ENCODE assay signal across 24 cellular contexts in the genomic region with DNA sequence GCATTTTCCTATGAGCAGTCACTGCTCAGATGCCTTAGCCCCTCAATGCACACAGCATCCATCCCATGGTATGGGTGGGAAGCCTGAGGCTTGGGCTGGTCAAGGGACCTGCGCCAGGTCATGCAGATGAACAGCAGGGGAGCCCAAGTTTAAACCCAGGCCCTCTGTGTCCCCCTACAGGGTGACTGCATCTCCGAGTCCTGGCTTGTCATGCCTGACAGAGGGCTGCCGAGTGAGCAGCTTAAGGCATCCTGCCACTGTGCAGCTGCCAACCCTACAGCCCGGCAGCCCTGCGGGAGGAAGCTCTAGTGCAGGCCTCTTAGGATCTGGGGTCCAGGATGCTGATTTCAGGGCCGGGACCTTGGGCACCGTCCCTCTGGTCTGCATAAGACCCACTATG. TPM values are rescaled to one million over a fixed set of nuclear protein-coding genes. Genes with fewer than 3 reads are reported as not detected.
DNase-seq lines count a peak whose midpoint lies in the region; ATAC-seq and TF ChIP-seq lines count a peak whose summit lies in the region.
"Had no signal": no experiment of that assay in that cellular context is flagged by ENCODE, and none has a peak within 500 bp of the region (broad histone marks: within the 10 kb centered on the region; RNA-seq: fewer than 3 reads in every experiment).

No MANE protein-coding gene starts in this region.

- 90% methylated on average over 7 of the region's 7 CpGs for WGBS in hepatocyte (ENCODE audit: low lambda C conversion rate, missing lambda C conversion rate)

- no peaks in the 10 kb centered on the region for H3K9me2 ChIP-seq in hepatocyte (replicated peaks; ENCODE audit: insufficient read depth)
- no peaks in the 10 kb centered on the region for H3K9me2 ChIP-seq in PC-3 (replicated peaks; ENCODE audit: low read length)

- no peaks in the 10 kb centered on the region for H3F3A ChIP-seq in PC-3 (ENCODE audit: low read length, unreplicated experiment)

- H3K27ac Mint-ChIP-seq in activated CD4-positive, alpha-beta memory T cell treated with anti-CD3 and anti-CD28 coated beads for 36 hours = peak overlapping the region; percentile 98
- no peak overlapping the region for H3K27ac Mint-ChIP-seq in activated CD4-positive, alpha-beta memory T cell treated with anti-CD3 and anti-CD28 coated beads, Interleukin-2, amount 10 ng/mL, durations not matched to agents 7 days and 5 days
- peak overlapping the region; percentile 100 for H3K27ac Mint-ChIP-seq in activated T-helper 17 cell treated with anti-CD3 and anti-CD28 coated beads, Interleukin-2, amount 50 U/mL, for 72 hours
- H3K27ac Mint-ChIP-seq: HFFc6, nephron had no signal

- no peak overlapping the region for H3K9ac ChIP-seq in PC-3 (ENCODE audit: low read length)
- H3K9ac ChIP-seq: BLaER1 had no signal

- no peak overlapping the region for H3K27ac ChIP-seq in osteoblast (ENCODE audit: low read depth, low read length)
- no peak overlapping the region for H3K27ac ChIP-seq in hepatocyte
- no peak overlapping the region for H3K27ac ChIP-seq in PC-3 (ENCODE audit: low read length)
- H3K27ac ChIP-seq: A549, BLaER1 had no signal

- H2AFZ ChIP-seq in osteoblast (ENCODE audit: low read length) (no peak overlapping the region), hepatocyte (no peak overlapping the region), PC-3 (ENCODE audit: low read length) (no peak overlapping the region)

- H3K9me3 ChIP-seq in osteoblast (ENCODE audit: low read depth, low read length) = no peaks in the 10 kb centered on the region
- no peaks in the 10 kb centered on the region for H3K9me3 ChIP-seq in hepatocyte (ENCODE audit: low read depth)
- H3K9me3 ChIP-seq in PC-3 (ENCODE audit: low read length) = no peaks in the 10 kb centered on the region
- H3K9me3 ChIP-seq: A549, BLaER1 had no signal

- H3K4me1 Mint-ChIP-seq in activated CD4-positive, alpha-beta memory T cell treated with anti-CD3 and anti-CD28 coated beads for 36 hours (ENCODE audit: low read depth) = peaks cover 78% of the 10 kb centered on the region
- H3K4me1 Mint-ChIP-seq in activated CD4-positive, alpha-beta memory T cell treated with anti-CD3 and anti-CD28 coated beads, Interleukin-2, amount 10 ng/mL, durations not matched to agents 7 days and 5 days = peaks cover 73% of the 10 kb centered on the region
- H3K4me1 Mint-ChIP-seq in activated T-helper 17 cell treated with anti-CD3 and anti-CD28 coated beads, Interleukin-2, amount 50 U/mL, for 72 hours = peaks cover 51% of the 10 kb centered on the region

- H3K4me3 ChIP-seq in osteoblast (ENCODE audit: insufficient read depth, low read length) = no peak overlapping the region
- H3K4me3 ChIP-seq in hepatocyte = no peak overlapping the region
- no peak overlapping the region for H3K4me3 ChIP-seq in PC-3 (ENCODE audit: low read length)
- H3K4me3 ChIP-seq: A549, BLaER1 had no signal

- H3K36me3 Mint-ChIP-seq in activated CD4-positive, alpha-beta memory T cell treated with anti-CD3 and anti-CD28 coated beads for 36 hours = peaks cover 85% of the 10 kb centered on the region
- H3K36me3 Mint-ChIP-seq in activated CD4-positive, alpha-beta memory T cell treated with anti-CD3 and anti-CD28 coated beads, Interleukin-2, amount 10 ng/mL, durations not matched to agents 7 days and 5 days (ENCODE audit: low read depth) = peaks cover 90% of the 10 kb centered on the region
- peaks cover 100% of the 10 kb centered on the region for H3K36me3 Mint-ChIP-seq in activated T-helper 17 cell treated with anti-CD3 and anti-CD28 coated beads, Interleukin-2, amount 50 U/mL, for 72 hours (ENCODE audit: low read depth)

- no TSS peak for BruUV-seq in PC-3 (replicated peaks; lab: Mats Ljungman, UMichigan)

- POLR2A ChIA-PET in activated CD4-positive, alpha-beta memory T cell treated with anti-CD3 and anti-CD28 coated beads for 36 hours (lab: Charles Lee) = interaction anchor here (1.2 to 12.8 kb wide), 6 partner anchors 9 to 91 kb away, joined by 3 to 139 read pairs (median 18); partner anchors contain the start of gene IL2RB
- POLR2A ChIA-PET in activated CD4-positive, alpha-beta memory T cell treated with anti-CD3 and anti-CD28 coated beads, Interleukin-2, amount 10 ng/mL, durations not matched to agents 7 days and 5 days (lab: Charles Lee) = interaction anchor here (1.5 to 25.9 kb wide), 5 partner anchors 2 to 63 kb away, joined by 3 to 502 read pairs (median 8); partner anchors contain the start of gene IL2RB
- POLR2A ChIA-PET in PC-3 (lab: Charles Lee; ENCODE audit: unreplicated experiment) = no interaction called here

- H3K27me3 Mint-ChIP-seq in activated CD4-positive, alpha-beta memory T cell treated with anti-CD3 and anti-CD28 coated beads for 36 hours = no peaks in the 10 kb centered on the region
- no peaks in the 10 kb centered on the region for H3K27me3 Mint-ChIP-seq in activated CD4-positive, alpha-beta memory T cell treated with anti-CD3 and anti-CD28 coated beads, Interleukin-2, amount 10 ng/mL, durations not matched to agents 7 days and 5 days
- H3K27me3 Mint-ChIP-seq in activated T-helper 17 cell treated with anti-CD3 and anti-CD28 coated beads, Interleukin-2, amount 50 U/mL, for 72 hours = no peaks in the 10 kb centered on the region
- H3K27me3 Mint-ChIP-seq: T-cell had no signal

- H3K4me3 Mint-ChIP-seq in activated CD4-positive, alpha-beta memory T cell treated with anti-CD3 and anti-CD28 coated beads for 36 hours = peak overlapping the region; percentile 25
- no peak overlapping the region for H3K4me3 Mint-ChIP-seq in activated CD4-positive, alpha-beta memory T cell treated with anti-CD3 and anti-CD28 coated beads, Interleukin-2, amount 10 ng/mL, durations not matched to agents 7 days and 5 days
- H3K4me3 Mint-ChIP-seq in activated T-helper 17 cell treated with anti-CD3 and anti-CD28 coated beads, Interleukin-2, amount 50 U/mL, for 72 hours = peak overlapping the region; percentile 96
- H3K4me3 Mint-ChIP-seq: HFFc6, nephron, T-cell had no signal

- TF ChIP-seq CTCF in GM12872 (IDR thresholded peaks at IDR 0.05; ENCODE audit: insufficient read depth, low read depth, low read length) (peak; percentile 31; the same call in 1 of the 3 replicates), osteoblast (IDR thresholded peaks at IDR 0.05; ENCODE audit: extremely low read depth, low read depth, low read length) (no peak), hepatocyte (IDR thresholded peaks at IDR 0.05; ENCODE audit: poor library complexity) (no peak), PC-3 (conservative IDR thresholded peaks at IDR 0.05; ENCODE audit: low read depth, low read length) (no peak)

- H4K20me1 ChIP-seq in osteoblast (ENCODE audit: insufficient read depth, low read length) = no peaks in the 10 kb centered on the region
- no peaks in the 10 kb centered on the region for H4K20me1 ChIP-seq in hepatocyte (ENCODE audit: insufficient read depth, poor library complexity, severe bottlenecking)
- no peaks in the 10 kb centered on the region for H4K20me1 ChIP-seq in PC-3 (ENCODE audit: low read length)
- H4K20me1 ChIP-seq: BLaER1 had no signal

- no peak overlapping the region for H3K4me2 ChIP-seq in osteoblast (ENCODE audit: insufficient read depth, low read length)
- H3K4me2 ChIP-seq in hepatocyte = no peak overlapping the region
- H3K4me2 ChIP-seq in PC-3 (ENCODE audit: low read length) = no peak overlapping the region
- H3K4me2 ChIP-seq: A549, BLaER1 had no signal

- H3K9me3 Mint-ChIP-seq in activated CD4-positive, alpha-beta memory T cell treated with anti-CD3 and anti-CD28 coated beads for 36 hours = peaks cover 3% of the 10 kb centered on the region
- H3K9me3 Mint-ChIP-seq in activated CD4-positive, alpha-beta memory T cell treated with anti-CD3 and anti-CD28 coated beads, Interleukin-2, amount 10 ng/mL, durations not matched to agents 7 days and 5 days = no peaks in the 10 kb centered on the region
- no peaks in the 10 kb centered on the region for H3K9me3 Mint-ChIP-seq in activated T-helper 17 cell treated with anti-CD3 and anti-CD28 coated beads, Interleukin-2, amount 50 U/mL, for 72 hours
- H3K9me3 Mint-ChIP-seq: HFFc6, T-cell had no signal

- CTCF ChIA-PET in activated CD4-positive, alpha-beta memory T cell treated with anti-CD3 and anti-CD28 coated beads for 36 hours (lab: Charles Lee) = interaction anchor here (1.1 to 3.1 kb wide), 6 partner anchors 9 to 94 kb away, joined by 3 to 18 read pairs (median 10); partner anchors contain the start of gene IL2RB
- CTCF ChIA-PET in activated CD4-positive, alpha-beta memory T cell treated with anti-CD3 and anti-CD28 coated beads, Interleukin-2, amount 10 ng/mL, durations not matched to agents 7 days and 5 days (lab: Charles Lee) = interaction anchor here (1.9 kb wide), 1 partner anchor 18 kb away, joined by 9 read pairs; no protein-coding TSS in a partner anchor
- CTCF ChIA-PET in PC-3 (lab: Charles Lee) = no interaction called here

- no peak for ATAC-seq in activated T-helper 17 cell treated with anti-CD3 and anti-CD28 coated beads, Interleukin-2, amount 50 U/mL, for 72 hours (replicated peaks)
- no peak for ATAC-seq in PC-3
- ATAC-seq: A549 had no signal

- DNase-seq in activated CD4-positive, alpha-beta memory T cell treated with anti-CD3 and anti-CD28 coated beads for 36 hours = peak; percentile 40
- no peak for DNase-seq in activated CD4-positive, alpha-beta memory T cell treated with anti-CD3 and anti-CD28 coated beads, Interleukin-2, amount 10 ng/mL, durations not matched to agents 7 days and 5 days
- peak; percentile 70 for DNase-seq in osteoblast (ENCODE audit: insufficient read length, low spot score, missing footprints)
- DNase-seq in hepatocyte (ENCODE audit: low spot score) = no peak
- no peak for DNase-seq in NCI-H446 (lab: John Stamatoyannopoulos, UW)
- DNase-seq in PC-3 = no peak
- DNase-seq: caudate nucleus; kidney glomerular epithelial cell; NCI-H187 treated with DMSO at 0.1 percent for 48 hours; NCI-H446 treated with DMSO at 0.1 percent for 48 hours; Right ventricle myocardium superior; stimulated activated CD4-positive, alpha-beta T cell treated with anti-CD3 and anti-CD28 coated beads, Interleukin-4, amount 100 ng/mL, for 1 hour; T-cell had no signal

- H3K36me3 ChIP-seq in osteoblast (ENCODE audit: insufficient read depth, low read length) (no peaks in the 10 kb centered on the region), hepatocyte (replicated peaks; ENCODE audit: insufficient read depth, low read depth) (no peaks in the 10 kb centered on the region), PC-3 (ENCODE audit: low read depth, low read length) (no peaks in the 10 kb centered on the region)
- H3K36me3 ChIP-seq: BLaER1 had no signal

- H3K79me2 ChIP-seq in osteoblast (ENCODE audit: insufficient read depth, low read length) (no peaks in the 10 kb centered on the region), hepatocyte (no peaks in the 10 kb centered on the region), PC-3 (ENCODE audit: low read length) (no peaks in the 10 kb centered on the region)

- H3K27me3 ChIP-seq in osteoblast (ENCODE audit: insufficient read depth, low read length) (no peaks in the 10 kb centered on the region), hepatocyte (no peaks in the 10 kb centered on the region), PC-3 (ENCODE audit: low read length) (no peaks in the 10 kb centered on the region)
- H3K27me3 ChIP-seq: BLaER1 had no signal

- intact Hi-C loops in activated CD4-positive, alpha-beta memory T cell treated with anti-CD3 and anti-CD28 coated beads for 36 hours (cut with micrococcal nuclease) = loop anchor here (1.0 to 2.0 kb wide), 3 partner anchors 8 to 59 kb away; no protein-coding TSS in a partner anchor
- intact Hi-C loops in PC-3 (cut with micrococcal nuclease) = no loop called here

- H3K4me1 ChIP-seq in osteoblast (ENCODE audit: insufficient read depth, low read length) = no peaks in the 10 kb centered on the region
- H3K4me1 ChIP-seq in hepatocyte (ENCODE audit: insufficient read depth) = no peaks in the 10 kb centered on the region
- H3K4me1 ChIP-seq in PC-3 (ENCODE audit: insufficient read depth, low read length) = no peaks in the 10 kb centered on the region

RNA-seq across cellular contexts. Expression of gene IL2RB, which starts 10.0 kb away (rescaled TPM):
- 100 to 1,000 TPM; 306 to 310 TPM for total RNA-seq in activated CD4-positive, alpha-beta memory T cell treated with anti-CD3 and anti-CD28 coated beads for 36 hours
- 100 to 1,000 TPM; 320 to 323 TPM for total RNA-seq in activated CD4-positive, alpha-beta memory T cell treated with anti-CD3 and anti-CD28 coated beads, Interleukin-2, amount 10 ng/mL, durations not matched to agents 7 days and 5 days
- 100 to 1,000 TPM; 425 to 498 TPM for total RNA-seq in activated T-helper 17 cell treated with anti-CD3 and anti-CD28 coated beads, Interleukin-2, amount 50 U/mL, for 72 hours
- total RNA-seq in osteoblast = 0.59 TPM in 1 of 2 replicates, not detected in the other
- 0.57 and 1.1 TPM in 2 replicates for total RNA-seq in hepatocyte
- polyA plus RNA-seq in hepatocyte = 0.92 and 1.5 TPM in 2 replicates
- not detected in 2 replicates for total RNA-seq in PC-3 (2014; rRNA removed)
- total RNA-seq: dermis microvascular lymphatic vessel endothelial cell, frontal cortex, HFFc6 had no signal

RNA-seq across cellular contexts. Expression of gene TMPRSS6, which starts 30.2 kb away (rescaled TPM):
- 10 to 100 TPM; 39.9 to 42.1 TPM for total RNA-seq in activated CD4-positive, alpha-beta memory T cell treated with anti-CD3 and anti-CD28 coated beads for 36 hours
- 10 to 100 TPM; 14.0 to 14.7 TPM for total RNA-seq in activated CD4-positive, alpha-beta memory T cell treated with anti-CD3 and anti-CD28 coated beads, Interleukin-2, amount 10 ng/mL, durations not matched to agents 7 days and 5 days
- total RNA-seq in activated T-helper 17 cell treated with anti-CD3 and anti-CD28 coated beads, Interleukin-2, amount 50 U/mL, for 72 hours = 100 to 1,000 TPM in 1 of 2 donors, 10 to 100 TPM in 1; 86.6 to 343 TPM
- total RNA-seq in osteoblast (not detected in 2 replicates), hepatocyte (43.3 and 49.8 TPM in 2 replicates), PC-3 (2014; rRNA removed) (0.04 TPM in 1 of 2 replicates, not detected in the other)
- 21.3 and 34.4 TPM in 2 replicates for polyA plus RNA-seq in hepatocyte
- total RNA-seq: dermis microvascular lymphatic vessel endothelial cell, epithelial cell of proximal tubule, frontal cortex, HFFc6, mesenteric fat pad, posterior vena cava, Right ventricle myocardium superior had no signal
- polyA plus RNA-seq: A549 had no signal

RNA-seq across cellular contexts. Expression of gene C1QTNF6, which starts 48.3 kb away (rescaled TPM):
- total RNA-seq in activated CD4-positive, alpha-beta memory T cell treated with anti-CD3 and anti-CD28 coated beads for 36 hours = 10 to 100 TPM; 11.1 to 13.0 TPM
- 10 to 100 TPM; 10.2 to 10.3 TPM for total RNA-seq in activated CD4-positive, alpha-beta memory T cell treated with anti-CD3 and anti-CD28 coated beads, Interleukin-2, amount 10 ng/mL, durations not matched to agents 7 days and 5 days
- total RNA-seq in activated T-helper 17 cell treated with anti-CD3 and anti-CD28 coated beads, Interleukin-2, amount 50 U/mL, for 72 hours = 10 to 100 TPM in 1 of 2 donors, 1 to 10 TPM in 1; 5.0 to 16.3 TPM
- 11.9 and 18.3 TPM in 2 replicates for total RNA-seq in osteoblast
- 17.9 and 23.6 TPM in 2 replicates for total RNA-seq in hepatocyte
- 29.7 and 39.1 TPM in 2 replicates for polyA plus RNA-seq in hepatocyte
- total RNA-seq in PC-3 (2014; rRNA removed) = 3.8 and 5.5 TPM in 2 replicates

Comparison
In these comparisons a context has a peak if more than half of its experiments do, and no peak if none do; other contexts are left out.
1. DNase-seq: peak in activated CD4-positive, alpha-beta memory T cell treated with anti-CD3 and anti-CD28 coated beads for 36 hours (single experiment) and osteoblast (single experiment); none in activated CD4-positive, alpha-beta memory T cell treated with anti-CD3 and anti-CD28 coated beads, Interleukin-2, amount 10 ng/mL, durations not matched to agents 7 days and 5 days (single experiment), hepatocyte (single experiment), NCI-H446 (0 of 2) and PC-3 (single experiment).
2. RNA of gene IL2RB, which starts 10.0 kb away (total RNA-seq): 425 to 498 TPM in activated T-helper 17 cell treated with anti-CD3 and anti-CD28 coated beads, Interleukin-2, amount 50 U/mL, for 72 hours, 320 to 323 TPM in activated CD4-positive, alpha-beta memory T cell treated with anti-CD3 and anti-CD28 coated beads, Interleukin-2, amount 10 ng/mL, durations not matched to agents 7 days and 5 days and 306 to 310 TPM in activated CD4-positive, alpha-beta memory T cell treated with anti-CD3 and anti-CD28 coated beads for 36 hours; 0.57 to 1.1 TPM in hepatocyte, 0.59 TPM in osteoblast and not detected in PC-3; every median in the first group is over 100 times any median in the second.
3. RNA of gene TMPRSS6, which starts 30.2 kb away (total RNA-seq): 86.6 to 343 TPM in activated T-helper 17 cell treated with anti-CD3 and anti-CD28 coated beads, Interleukin-2, amount 50 U/mL, for 72 hours, 43.3 to 49.8 TPM in hepatocyte, 39.9 to 42.1 TPM in activated CD4-positive, alpha-beta memory T cell treated with anti-CD3 and anti-CD28 coated beads for 36 hours and 14.0 to 14.7 TPM in activated CD4-positive, alpha-beta memory T cell treated with anti-CD3 and anti-CD28 coated beads, Interleukin-2, amount 10 ng/mL, durations not matched to agents 7 days and 5 days; 0.04 TPM in PC-3 and not detected in osteoblast; every median in the first group is over 10 times any median in the second.